Comparison of ENCODE assay signal across 8 cellular contexts in the genomic region with DNA sequence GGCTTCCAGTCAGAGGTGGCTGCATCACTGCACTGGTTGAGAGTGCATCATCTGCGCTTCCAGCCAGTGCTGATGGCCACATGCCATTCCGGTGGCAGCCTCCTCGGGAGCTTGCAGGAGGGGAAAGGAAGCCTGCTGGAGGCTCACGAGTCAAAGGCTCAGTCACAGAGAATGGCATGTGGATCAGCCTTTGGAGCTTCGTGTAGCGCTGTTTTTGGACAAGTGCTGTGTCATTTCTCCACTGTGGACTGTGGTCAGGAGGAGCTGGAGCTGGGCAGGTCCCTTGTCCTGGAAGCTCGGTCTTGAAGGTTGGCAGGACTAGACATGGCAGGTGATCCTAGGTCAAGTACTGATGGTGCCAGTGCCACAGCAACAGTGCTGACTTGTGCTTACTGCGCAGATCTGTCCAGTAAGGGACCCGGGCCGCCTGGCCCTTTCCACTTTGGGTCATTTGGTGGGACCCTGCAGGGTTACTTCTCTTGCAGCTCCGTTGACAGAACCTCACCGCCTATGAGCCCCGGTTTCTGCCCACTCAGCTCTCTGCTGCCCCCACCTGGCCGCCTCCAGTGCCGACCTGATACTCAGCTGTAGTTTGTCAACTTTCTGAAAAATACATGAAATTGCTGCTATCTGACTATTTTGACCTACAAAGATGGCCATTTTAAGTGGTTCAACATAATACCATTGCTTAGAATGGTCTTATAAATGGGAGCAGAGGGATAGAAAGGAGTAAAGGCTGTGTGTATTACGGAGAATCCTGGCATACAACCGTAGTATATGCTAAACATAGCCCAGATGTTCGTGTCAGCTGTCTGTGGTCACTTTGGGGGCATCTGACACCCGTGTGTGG. TPM values are rescaled to one million over a fixed set of nuclear protein-coding genes. Genes with fewer than 3 reads are reported as not detected.
A peak's percentile ranks its signal among the peaks of the same experiment; 100 is the strongest.
DNase-seq lines count a peak whose midpoint lies in the region; ATAC-seq and TF ChIP-seq lines count a peak whose summit lies in the region.

No MANE protein-coding gene starts in this region.

- no peaks in the 10 kb centered on the region for H3K27me3 ChIP-seq in cardiac muscle cell
- H3K27me3 ChIP-seq in psoas muscle (ENCODE audit: insufficient read depth in 3 of 3, low read length in 2 of 3): no peaks in the 10 kb centered on the region
- no peaks in the 10 kb centered on the region for H3K27me3 ChIP-seq in upper lobe of right lung

- H3K4me3 Mint-ChIP-seq in activated naive CD8-positive, alpha-beta T cell treated with anti-CD3 and anti-CD28 coated beads, Interleukin-2, amount 10 ng/mL, durations not matched to agents 7 days and 5 days: no peak overlapping the region

- no peaks in the 10 kb centered on the region for H3K36me3 Mint-ChIP-seq in activated naive CD8-positive, alpha-beta T cell treated with anti-CD3 and anti-CD28 coated beads, Interleukin-2, amount 10 ng/mL, durations not matched to agents 7 days and 5 days

- H3K27me3 Mint-ChIP-seq in activated naive CD8-positive, alpha-beta T cell treated with anti-CD3 and anti-CD28 coated beads, Interleukin-2, amount 10 ng/mL, durations not matched to agents 7 days and 5 days: peaks cover 6% of the 10 kb centered on the region

- CTCF ChIA-PET in GM10248 (lab: Yijun Ruan, JAX): interaction anchor here (0.6 to 4.6 kb wide), 73 partner anchors 8 to 479 kb away, joined by 3 to 41 read pairs (median 4); a partner anchor contains a TSS

- no peaks in the 10 kb centered on the region for H3K4me1 Mint-ChIP-seq in activated naive CD8-positive, alpha-beta T cell treated with anti-CD3 and anti-CD28 coated beads, Interleukin-2, amount 10 ng/mL, durations not matched to agents 7 days and 5 days

- H3K9me3 Mint-ChIP-seq in activated naive CD8-positive, alpha-beta T cell treated with anti-CD3 and anti-CD28 coated beads, Interleukin-2, amount 10 ng/mL, durations not matched to agents 7 days and 5 days: no peaks in the 10 kb centered on the region

- no peaks in the 10 kb centered on the region for H3K4me1 ChIP-seq in cardiac muscle cell (ENCODE audit: low read depth)
- peaks cover 7% of the 10 kb centered on the region for H3K4me1 ChIP-seq in psoas muscle
- H3K4me1 ChIP-seq in upper lobe of right lung: peaks cover 5% of the 10 kb centered on the region

- POLR2A ChIA-PET in GM10248 (lab: Yijun Ruan, JAX): no interaction called here
- POLR2A ChIA-PET in activated naive CD8-positive, alpha-beta T cell treated with anti-CD3 and anti-CD28 coated beads, Interleukin-2, amount 10 ng/mL, durations not matched to agents 7 days and 5 days (lab: Charles Lee): interaction anchor here (0.6 to 1.2 kb wide), 3 partner anchors 226 to 346 kb away, joined by 3 to 6 read pairs (median 3); a partner anchor contains a TSS

- H3K4me3 ChIP-seq in Jurkat, Clone E6-1 (ENCODE audit: low read length): no peak overlapping the region
- H3K4me3 ChIP-seq in cardiac muscle cell: no peak overlapping the region
- peak overlapping the region; percentile 47 for H3K4me3 ChIP-seq in psoas muscle
- H3K4me3 ChIP-seq in upper lobe of right lung: no peak overlapping the region

- H3K9me3 ChIP-seq in cardiac muscle cell (ENCODE audit: low read depth) (no peaks in the 10 kb centered on the region), psoas muscle (no peaks in the 10 kb centered on the region), upper lobe of right lung (no peaks in the 10 kb centered on the region)

- WGBS in psoas muscle, 3 donors: 13 to 26% (median 17%) methylated on average over 19 of the region's 19 CpGs

- ATAC-seq in activated naive CD8-positive, alpha-beta T cell treated with anti-CD3 and anti-CD28 coated beads, Interleukin-2, amount 10 ng/mL, durations not matched to agents 7 days and 5 days (ENCODE audit: low read depth): peak; percentile 91
- peak; percentile 58 to 98 (median 89) for ATAC-seq in psoas muscle
- ATAC-seq in upper lobe of right lung: peak; percentile 93

- H3K27ac Mint-ChIP-seq in activated naive CD8-positive, alpha-beta T cell treated with anti-CD3 and anti-CD28 coated beads, Interleukin-2, amount 10 ng/mL, durations not matched to agents 7 days and 5 days: no peak overlapping the region

- H3K36me3 ChIP-seq in cardiac muscle cell (no peaks in the 10 kb centered on the region), psoas muscle (ENCODE audit: insufficient read depth in 1 of 2, low read depth in 1 of 2) (no peaks in the 10 kb centered on the region), upper lobe of right lung (no peaks in the 10 kb centered on the region)

- intact Hi-C loops in psoas muscle (cut with DNase I): loop anchor here in 1 of 2 donors (5.0 kb wide), 3 partner anchors 137 to 467 kb away; a partner anchor contains a TSS
- intact Hi-C loops in upper lobe of right lung (cut with DNase I): no loop called here

- H3K27ac ChIP-seq in cardiac muscle cell (no peak overlapping the region), psoas muscle (no peak overlapping the region), upper lobe of right lung (no peak overlapping the region)

- DNase-seq in GM10248 (ENCODE audit: extremely low spot score) (peak; percentile 81), T follicular helper cell (ENCODE audit: low read depth) (peak; percentile 50), cardiac muscle cell (ENCODE audit: low read depth in 1 of 2, low spot score in 1 of 2) (peak; percentile 75 to 77), psoas muscle (peak; percentile 46 to 87), upper lobe of right lung (peak; percentile 89), cortex of kidney (lab: John Stamatoyannopoulos, UW) (no peak)
- peak; percentile 39 for DNase-seq in Jurkat, Clone E6-1 (ENCODE audit: low read depth, low spot score)
- peak; percentile 88 for DNase-seq in activated naive CD8-positive, alpha-beta T cell treated with anti-CD3 and anti-CD28 coated beads, Interleukin-2, amount 10 ng/mL, durations not matched to agents 7 days and 5 days

- TF ChIP-seq CTCF in GM10248 (IDR thresholded peaks at IDR 0.05; ENCODE audit: control extremely low read depth, extremely low read depth, low read depth, missing control alignments) (peak; percentile 88), cardiac muscle cell (IDR thresholded peaks at IDR 0.05; ENCODE audit: low read depth, low read length) (peak; percentile 99), psoas muscle (IDR thresholded peaks at IDR 0.05) (peak; percentile 95), upper lobe of right lung (IDR thresholded peaks at IDR 0.05) (peak; percentile 92)

RNA-seq across cellular contexts. Expression of a gene that starts 27.6 kb away (rescaled TPM):
- polyA plus RNA-seq in Jurkat, Clone E6-1 (2012; ENCODE audit: insufficient read depth, insufficient read length): not detected
- not detected for total RNA-seq in activated naive CD8-positive, alpha-beta T cell treated with anti-CD3 and anti-CD28 coated beads, Interleukin-2, amount 10 ng/mL, durations not matched to agents 7 days and 5 days
- not detected in 2 replicates for total RNA-seq in cardiac muscle cell
- not detected in 2 replicates for polyA plus RNA-seq in cardiac muscle cell
- total RNA-seq in psoas muscle: not detected
- polyA plus RNA-seq in psoas muscle: under 1 TPM in 1 of 3 donors, not detected in 2; 0.03 TPM
- not detected for total RNA-seq in upper lobe of right lung
